6 cellular contexts compared by ENCODE assay signal in genomic region chr4:985123-985830, GRCh38. TPM values are rescaled to one million over a fixed set of nuclear protein-coding genes. Genes with fewer than 3 reads are reported as not detected.
DNase-seq lines count a peak whose midpoint lies in the region; TF ChIP-seq lines count a peak whose summit lies in the region.

No MANE protein-coding gene starts in this region.

- in situ Hi-C loops in GM13976 (cut with MboI; ENCODE audit: low sequenced_read_pairs, unreplicated experiment): no loop called here

- H3K4me1 ChIP-seq in cardiac muscle cell (ENCODE audit: low read depth): peaks cover 11% of the 10 kb centered on the region

- H3K36me3 ChIP-seq in cardiac muscle cell: no peaks in the 10 kb centered on the region

- H3K4me3 ChIP-seq in cardiac muscle cell: no peak overlapping the region

- TF ChIP-seq CTCF in GM13976 (IDR thresholded peaks at IDR 0.05; ENCODE audit: borderline replicate concordance, control extremely low read depth, extremely low read depth, insufficient read depth, missing control alignments): no peak
- no peak for TF ChIP-seq CTCF in cardiac muscle cell (IDR thresholded peaks at IDR 0.05; ENCODE audit: low read depth, low read length)

- no peaks in the 10 kb centered on the region for H3K27me3 ChIP-seq in cardiac muscle cell

- H3K27ac ChIP-seq in cardiac muscle cell: no peak overlapping the region

- no peaks in the 10 kb centered on the region for H3K9me3 ChIP-seq in cardiac muscle cell (ENCODE audit: low read depth)

- peak; percentile 79 for DNase-seq in GM13976 (ENCODE audit: low spot score)
- peak; percentile 40 to 53 for DNase-seq in activated CD4-positive, alpha-beta T cell treated with anti-CD3 and anti-CD28 coated beads, Interleukin-2, amount 50 U/mL, for 24 hours (ENCODE audit: low read depth in 1 of 2, low spot score in 1 of 2)
- DNase-seq in cardiac muscle cell (ENCODE audit: low read depth in 1 of 2, low spot score in 1 of 2): peak; percentile 53 to 69
- DNase-seq in stimulated activated CD8-positive, alpha-beta memory T cell treated with anti-CD3 and anti-CD28 coated beads, Interleukin-12 subunit alpha, Interleukin-12 subunit beta, amount 100 ng/mL, for 1 hour (ENCODE audit: low read depth): peak; percentile 40
- no peak for DNase-seq in kidney glomerular epithelial cell (lab: John Stamatoyannopoulos, UW)
- no peak for DNase-seq in NCI-H1092 treated with DMSO at 0.1 percent for 48 hours (lab: John Stamatoyannopoulos, UW)

RNA-seq across cellular contexts. Expression of gene IDUA, which starts 1.6 kb away (rescaled TPM):
- total RNA-seq in cardiac muscle cell: 13.0 and 14.9 TPM in 2 replicates
- polyA plus RNA-seq in cardiac muscle cell: 29.9 and 34.0 TPM in 2 replicates

RNA-seq across cellular contexts. Expression of gene SLC26A1, which starts 7.9 kb away (rescaled TPM):
- total RNA-seq in cardiac muscle cell: 0.25 and 0.77 TPM in 2 replicates
- 2.8 and 6.3 TPM in 2 replicates for polyA plus RNA-seq in cardiac muscle cell

RNA-seq across cellular contexts. Expression of gene DGKQ, which starts 11.9 kb away (rescaled TPM):
- 15.9 and 17.1 TPM in 2 replicates for total RNA-seq in cardiac muscle cell
- 13.5 and 15.1 TPM in 2 replicates for polyA plus RNA-seq in cardiac muscle cell

RNA-seq across cellular contexts. Expression of gene FGFRL1, which starts 26.1 kb away (rescaled TPM):
- 32.7 and 40.7 TPM in 2 replicates for total RNA-seq in cardiac muscle cell
- 18.7 and 22.9 TPM in 2 replicates for polyA plus RNA-seq in cardiac muscle cell

RNA-seq across cellular contexts. Expression of gene TMEM175, which starts 53.0 kb away (rescaled TPM):
- total RNA-seq in cardiac muscle cell: 31.6 and 36.4 TPM in 2 replicates
- 28.3 and 35.1 TPM in 2 replicates for polyA plus RNA-seq in cardiac muscle cell

Comparison
In these comparisons a context has a peak if more than half of its experiments do, and no peak if none do; other contexts are left out.
1. DNase-seq: peak in GM13976 (single experiment), activated CD4-positive, alpha-beta T cell treated with anti-CD3 and anti-CD28 coated beads, Interleukin-2, amount 50 U/mL, for 24 hours (2 of 2), cardiac muscle cell (2 of 2) and stimulated activated CD8-positive, alpha-beta memory T cell treated with anti-CD3 and anti-CD28 coated beads, Interleukin-12 subunit alpha, Interleukin-12 subunit beta, amount 100 ng/mL, for 1 hour (single experiment); none in kidney glomerular epithelial cell (single experiment) and NCI-H1092 treated with DMSO at 0.1 percent for 48 hours (single experiment).